ENCODE assay signal across 31 cellular contexts in genomic region chr12:13713746-13714400, GRCh38.
DNase-seq lines count a peak whose midpoint lies in the region; ATAC-seq, FAIRE-seq and TF ChIP-seq lines count a peak whose summit lies in the region.
"Had no signal": no experiment of that assay in that cellular context is flagged by ENCODE, and none has a peak within 500 bp of the region (broad histone marks: within the 10 kb centered on the region; RNA-seq: fewer than 3 reads in every experiment).

No MANE protein-coding gene starts in this region.

- H3K27me3 Mint-ChIP-seq in mesothelial cell of epicardium (ENCODE audit: low read depth) (peaks cover 28% of the 10 kb centered on the region), type B pancreatic cell (peaks cover 37% of the 10 kb centered on the region)
- H3K27me3 Mint-ChIP-seq: activated naive CD4-positive, alpha-beta T cell treated with anti-CD3 and anti-CD28 coated beads, Interleukin-2, amount 10 ng/mL, durations not matched to agents 7 days and 5 days; T-helper 17 cell had no signal

- POLR2A ChIA-PET in A549 (lab: Yijun Ruan, JAX): no interaction called here

- H3K4me3 Mint-ChIP-seq in mesothelial cell of epicardium (no peak overlapping the region), type B pancreatic cell (no peak overlapping the region)
- H3K4me3 Mint-ChIP-seq: activated naive CD4-positive, alpha-beta T cell treated with anti-CD3 and anti-CD28 coated beads, Interleukin-2, amount 10 ng/mL, durations not matched to agents 7 days and 5 days; activated T-helper 1 cell treated with anti-CD3 and anti-CD28 coated beads, Interleukin-12 subunit alpha, Interleukin-12 subunit beta, Interleukin-2, Interleukin-4 antibody, amounts not matched to agents 30 ng/mL and 10 ng/mL and 1 ng/mL, durations not matched to agents 14 hours and 24 hours and 36 hours; H9; memory B cell; stimulated activated naive B cell treated with anti-CD40 and anti-IgM and Interleukin-4, amounts not matched to agents 10 μg/mL and 1 μg/mL and 100 μg/mL, for 72 hours; T-helper 17 cell had no signal

- H3K27ac ChIP-seq in A549: no peak overlapping the region
- H3K27ac ChIP-seq in VCaP: no peak overlapping the region; the same call in 1 of the 2 replicates
- H3K27ac ChIP-seq: breast epithelium, heart right ventricle, SJSA1, suprapubic skin, uterus had no signal

- no peaks in the 10 kb centered on the region for H3K36me3 Mint-ChIP-seq in mesothelial cell of epicardium
- H3K36me3 Mint-ChIP-seq in type B pancreatic cell: no peaks in the 10 kb centered on the region
- H3K36me3 Mint-ChIP-seq: activated naive CD4-positive, alpha-beta T cell treated with anti-CD3 and anti-CD28 coated beads, Interleukin-2, amount 10 ng/mL, durations not matched to agents 7 days and 5 days; memory B cell; stimulated activated naive B cell treated with anti-CD40 and anti-IgM and Interleukin-4, amounts not matched to agents 10 μg/mL and 1 μg/mL and 100 μg/mL, for 72 hours had no signal

- 82% methylated on average over 1 of the region's 1 CpG for WGBS in A549 (ENCODE audit: missing lambda C conversion rate)

- H3K4me1 Mint-ChIP-seq in mesothelial cell of epicardium (peaks cover 9% of the 10 kb centered on the region), type B pancreatic cell (ENCODE audit: unreplicated experiment) (peaks cover 7% of the 10 kb centered on the region)
- H3K4me1 Mint-ChIP-seq: activated naive CD4-positive, alpha-beta T cell treated with anti-CD3 and anti-CD28 coated beads, Interleukin-2, amount 10 ng/mL, durations not matched to agents 7 days and 5 days; memory B cell; stimulated activated naive B cell treated with anti-CD40 and anti-IgM and Interleukin-4, amounts not matched to agents 10 μg/mL and 1 μg/mL and 100 μg/mL, for 72 hours; T-helper 17 cell had no signal

- H3K4me1 ChIP-seq in A549: peaks cover 3% of the 10 kb centered on the region; the same call in 1 of the 3 replicates
- H3K4me1 ChIP-seq: breast epithelium, heart right ventricle, SJSA1, suprapubic skin, uterus had no signal

- TF ChIP-seq EP300 in A549 (IDR thresholded peaks at IDR 0.05): no peak

- no peaks in the 10 kb centered on the region for H3K9me3 ChIP-seq in A549
- H3K9me3 ChIP-seq: breast epithelium, heart right ventricle, SJSA1, suprapubic skin, uterus had no signal

- CTCF ChIA-PET in A549 (lab: Yijun Ruan, JAX): interaction anchor here (1.5 kb wide), 1 partner anchor 26 kb away, joined by 3 read pairs; no protein-coding TSS in a partner anchor

- FAIRE-seq in A549 (lab: Jason Lieb, UNC): no peak
- FAIRE-seq: colon, RCC 7860 had no signal

- H3K27ac Mint-ChIP-seq in mesothelial cell of epicardium: peak overlapping the region; percentile 59
- no peak overlapping the region for H3K27ac Mint-ChIP-seq in type B pancreatic cell
- H3K27ac Mint-ChIP-seq: activated naive CD4-positive, alpha-beta T cell treated with anti-CD3 and anti-CD28 coated beads, Interleukin-2, amount 10 ng/mL, durations not matched to agents 7 days and 5 days; activated T-helper 1 cell treated with anti-CD3 and anti-CD28 coated beads, Interleukin-12 subunit alpha, Interleukin-12 subunit beta, Interleukin-2, Interleukin-4 antibody, amounts not matched to agents 30 ng/mL and 10 ng/mL and 1 ng/mL, durations not matched to agents 14 hours and 24 hours and 36 hours; H9; memory B cell; stimulated activated naive B cell treated with anti-CD40 and anti-IgM and Interleukin-4, amounts not matched to agents 10 μg/mL and 1 μg/mL and 100 μg/mL, for 72 hours; T-helper 17 cell had no signal

- TF ChIP-seq RAD21 in A549 (conservative IDR thresholded peaks at IDR 0.05 in 1 of 2, IDR thresholded peaks at IDR 0.05 in 1 of 2): no peak

- no peak for TF ChIP-seq CTCF in A549 (IDR thresholded peaks at IDR 0.05)
- 0 out of 2 replicates have a peak, but pooled peaks have one; percentile 12 for TF ChIP-seq CTCF in VCaP (conservative IDR thresholded peaks at IDR 0.05)
- no peak for TF ChIP-seq CTCF in mesothelial cell of epicardium (IDR thresholded peaks at IDR 0.05; ENCODE audit: unreplicated experiment)
- TF ChIP-seq CTCF in type B pancreatic cell (conservative IDR thresholded peaks at IDR 0.05): no peak

- H3K4me3 ChIP-seq in A549: no peak overlapping the region
- H3K4me3 ChIP-seq: breast epithelium, heart right ventricle, SJSA1, suprapubic skin, uterus had no signal

- DNase-seq in A549 (ENCODE audit: low read depth in 1 of 2, low spot score in 1 of 2) (peak in 1 of 2 experiments; percentile 13), DMS153 treated with DMSO at 0.1 percent for 48 hours (lab: John Stamatoyannopoulos, UW; ENCODE audit: unreplicated experiment) (peak; percentile 63), mesothelial cell of epicardium (ENCODE audit: low spot score in 2 of 2, unreplicated experiment in 2 of 2) (no peak), type B pancreatic cell (ENCODE audit: extremely low spot score, unreplicated experiment) (no peak)
- DNase-seq: activated CD4-positive, alpha-beta T cell treated with anti-CD3 and anti-CD28 coated beads, Interleukin-2, amount 50 U/mL, for 4 hours; activated naive CD4-positive, alpha-beta T cell treated with anti-CD3 and anti-CD28 coated beads, Interleukin-2, amount 10 ng/mL, durations not matched to agents 7 days and 5 days; amniotic stem cell; C1 segment of cervical spinal cord; effector memory CD4-positive, alpha-beta T cell; erythroblast; foreskin fibroblast; H9; heart right ventricle; Kasumi-1; NCI-H1092; NCI-H446; stimulated activated CD4-positive, alpha-beta T cell treated with anti-CD3 and anti-CD28 coated beads, Interleukin-4, amount 100 ng/mL, for 1 hour; stimulated activated naive B cell treated with anti-CD40 and anti-IgM and Interleukin-4, amounts not matched to agents 10 μg/mL and 1 μg/mL and 100 μg/mL, for 72 hours; T-helper 17 cell; uterus had no signal

- H3K4me2 ChIP-seq in A549: peak overlapping the region; percentile 7; the same call in 1 of the 3 replicates

- H3K9me3 Mint-ChIP-seq in mesothelial cell of epicardium (no peaks in the 10 kb centered on the region), type B pancreatic cell (no peaks in the 10 kb centered on the region)
- H3K9me3 Mint-ChIP-seq: activated naive CD4-positive, alpha-beta T cell treated with anti-CD3 and anti-CD28 coated beads, Interleukin-2, amount 10 ng/mL, durations not matched to agents 7 days and 5 days; activated T-helper 1 cell treated with anti-CD3 and anti-CD28 coated beads, Interleukin-12 subunit alpha, Interleukin-12 subunit beta, Interleukin-2, Interleukin-4 antibody, amounts not matched to agents 30 ng/mL and 10 ng/mL and 1 ng/mL, durations not matched to agents 14 hours and 24 hours and 36 hours; H9; memory B cell had no signal

- peak; percentile 24 to 40; a peak in 2 of 6 replicates for ATAC-seq in A549
- ATAC-seq in GM18517 (IDR thresholded peaks at IDR 0.05; ENCODE audit: unreplicated experiment): no peak
- no peak for ATAC-seq in HG03175 (IDR thresholded peaks at IDR 0.05; ENCODE audit: unreplicated experiment)
- ATAC-seq in GM21526 (IDR thresholded peaks at IDR 0.05; ENCODE audit: low FRiP score, unreplicated experiment): no peak
- ATAC-seq: heart right ventricle; stimulated activated naive B cell treated with anti-CD40 and anti-IgM and Interleukin-4, amounts not matched to agents 10 μg/mL and 1 μg/mL and 100 μg/mL, for 72 hours; T-helper 17 cell had no signal

- TF ChIP-seq POLR2A in A549 (IDR thresholded peaks at IDR 0.05; ENCODE audit: low read length): no peak

TF ChIP-seq in A549, 52 proteins besides CTCF, POLR2A, EP300 and RAD21:
- TF ChIP-seq HOXB13 (CRISPR knock-in tag; IDR thresholded peaks at IDR 0.05; ENCODE audit: low read depth): no peak
- TF ChIP-seq MAFK (IDR thresholded peaks at IDR 0.05; ENCODE audit: partially characterized antibody): no peak
- no peak for TF ChIP-seq KDM5A (IDR thresholded peaks at IDR 0.05)
- TF ChIP-seq CBX2 (IDR thresholded peaks at IDR 0.05; ENCODE audit: borderline replicate concordance, low read depth): no peak
- no peak for TF ChIP-seq NFE2L2 (conservative IDR thresholded peaks at IDR 0.05; ENCODE audit: low read length)
- no peak for TF ChIP-seq ATOH8 (CRISPR knock-in tag; IDR thresholded peaks at IDR 0.05; ENCODE audit: low read depth)
- no peak for TF ChIP-seq ZNF302 (CRISPR knock-in tag; IDR thresholded peaks at IDR 0.05)
- TF ChIP-seq, protein P1, sequence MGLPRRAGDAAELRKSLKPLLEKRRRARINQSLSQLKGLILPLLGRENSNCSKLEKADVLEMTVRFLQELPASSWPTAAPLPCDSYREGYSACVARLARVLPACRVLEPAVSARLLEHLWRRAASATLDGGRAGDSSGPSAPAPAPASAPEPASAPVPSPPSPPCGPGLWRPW (IDR thresholded peaks at IDR 0.05): no peak
- no peak for TF ChIP-seq ELK1 (IDR thresholded peaks at IDR 0.05; ENCODE audit: low read depth, low read length)
- TF ChIP-seq HEYL (CRISPR knock-in tag; IDR thresholded peaks at IDR 0.05): no peak
- no peak for TF ChIP-seq GATA3 (IDR thresholded peaks at IDR 0.05; ENCODE audit: borderline replicate concordance)
- no peak for TF ChIP-seq HOXB5 (CRISPR knock-in tag; IDR thresholded peaks at IDR 0.05)
- no peak for TF ChIP-seq HDAC2 (IDR thresholded peaks at IDR 0.05)
- TF ChIP-seq ZSCAN20 (CRISPR knock-in tag; IDR thresholded peaks at IDR 0.05): no peak
- no peak for TF ChIP-seq FOXS1 (CRISPR knock-in tag; IDR thresholded peaks at IDR 0.05)
- no peak for TF ChIP-seq MAZ (IDR thresholded peaks at IDR 0.05; ENCODE audit: borderline replicate concordance, low read depth, low read length)
- no peak for TF ChIP-seq MAX (IDR thresholded peaks at IDR 0.05)

Comparison
In these comparisons a context has a peak if more than half of its experiments do, and no peak if none do; other contexts are left out.
1. ATAC-seq: peak in A549 (2 of 2); none in GM18517 (single experiment), HG03175 (single experiment) and GM21526 (single experiment).